8 cellular contexts compared by ENCODE assay signal in the genomic region with DNA sequence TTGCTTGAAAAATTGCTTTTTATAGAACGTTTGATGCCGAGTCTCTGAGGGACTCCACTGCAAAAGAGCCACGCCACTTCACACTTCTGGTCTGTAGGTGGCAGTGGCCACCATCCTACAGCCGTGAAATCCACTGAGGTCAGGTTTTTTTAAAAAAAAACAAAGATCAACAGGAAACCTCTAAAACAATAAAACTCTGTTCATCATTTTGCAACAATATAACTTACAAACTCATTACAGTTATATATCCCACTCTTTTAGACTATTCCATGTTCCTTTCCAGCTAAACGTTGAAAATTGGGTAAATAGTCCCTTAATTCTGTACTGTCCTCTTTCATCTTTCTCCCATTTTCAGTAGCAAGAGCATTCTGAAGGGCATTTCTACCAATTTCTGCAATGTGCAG.
DNase-seq lines count a peak whose midpoint lies in the region; ATAC-seq and TF ChIP-seq lines count a peak whose summit lies in the region.

No MANE protein-coding gene starts in this region.

- no peaks in the 10 kb centered on the region for H3K36me3 ChIP-seq in Caco-2 (ENCODE audit: control insufficient read depth, insufficient read depth, low read length)
- H3K36me3 ChIP-seq in thoracic aorta: no peaks in the 10 kb centered on the region

- CTCF ChIA-PET in Caco-2 (lab: Charles Lee): interaction anchor here (1.0 kb wide), 1 partner anchor 124 kb away, joined by 5 read pairs; no protein-coding TSS in a partner anchor

- no peak overlapping the region for H3K4me3 ChIP-seq in Caco-2 (ENCODE audit: low read depth, low read length)
- H3K4me3 ChIP-seq in thoracic aorta: no peak overlapping the region

- no TSS peak for BruUV-seq in Caco-2 (replicated peaks; lab: Mats Ljungman, UMichigan)

- H3K9me3 Mint-ChIP-seq in Caco-2 (ENCODE audit: unreplicated experiment): no peaks in the 10 kb centered on the region

- H3K36me3 Mint-ChIP-seq in Caco-2 (ENCODE audit: insufficient read depth, unreplicated experiment): no peaks in the 10 kb centered on the region

- no peak overlapping the region for H3K27ac Mint-ChIP-seq in Caco-2 (ENCODE audit: unreplicated experiment)

- peaks cover 8% of the 10 kb centered on the region for H3K27me3 Mint-ChIP-seq in Caco-2 (ENCODE audit: insufficient read depth, unreplicated experiment)

- ATAC-seq in GM19023 (IDR thresholded peaks at IDR 0.05; ENCODE audit: unreplicated experiment): peak; percentile 78
- peak; percentile 95 for ATAC-seq in HG03159 (IDR thresholded peaks at IDR 0.05; ENCODE audit: unreplicated experiment)
- no peak for ATAC-seq in thoracic aorta (ENCODE audit: insufficient number of reproducible peaks, low FRiP score, low read depth)

- TF ChIP-seq CTCF in Caco-2 (IDR thresholded peaks at IDR 0.05; ENCODE audit: insufficient read depth in 1 of 2, low read depth in 1 of 2, low read length in 1 of 2, severe bottlenecking in 1 of 2, unreplicated experiment in 1 of 2): peak; percentile 74 to 83
- peak; percentile 19 for TF ChIP-seq CTCF in thoracic aorta (IDR thresholded peaks at IDR 0.05)

- H3K4me3 Mint-ChIP-seq in Caco-2 (ENCODE audit: unreplicated experiment): no peak overlapping the region

- intact Hi-C loops in Caco-2 (cut with micrococcal nuclease; ENCODE audit: unreplicated experiment): loop anchor here (1.0 to 10.0 kb wide), 5 partner anchors 122 to 665 kb away; a partner anchor contains a TSS

- H3K4me1 ChIP-seq in Caco-2 (no peaks in the 10 kb centered on the region), thoracic aorta (ENCODE audit: control insufficient read depth in 1 of 2, low read depth in 2 of 2) (no peaks in the 10 kb centered on the region)

- H3K27ac ChIP-seq in thoracic aorta: no peak overlapping the region

- H3K9me3 ChIP-seq in Caco-2 (no peaks in the 10 kb centered on the region), thoracic aorta (no peaks in the 10 kb centered on the region)

- POLR2A ChIA-PET in Caco-2 (lab: Charles Lee): no interaction called here

- DNase-seq in Caco-2: peak in 1 of 2 experiments; percentile 49
- peak; percentile 44 for DNase-seq in NCI-H2227 treated with DMSO at 0.1 percent for 48 hours (lab: John Stamatoyannopoulos, UW)
- peak in 39 of 58 donors; percentile 2 to 63 (median 11) for DNase-seq in anterior cingulate cortex (lab: John Stamatoyannopoulos, UW)
- peak; percentile 79 for DNase-seq in inferior parietal cortex (ENCODE audit: extremely low spot score)
- DNase-seq in thoracic aorta (ENCODE audit: low spot score): no peak
- DNase-seq in stimulated activated CD4-positive, alpha-beta T cell treated with anti-CD3 and anti-CD28 coated beads, Interleukin-4, amount 100 ng/mL, for 24 hours: no peak

- H3K27me3 ChIP-seq in Caco-2 (replicated peaks; ENCODE audit: control insufficient read depth, insufficient read depth, low read length) (no peaks in the 10 kb centered on the region), thoracic aorta (replicated peaks; ENCODE audit: insufficient read depth) (no peaks in the 10 kb centered on the region)

- no peaks in the 10 kb centered on the region for H3K4me1 Mint-ChIP-seq in Caco-2 (ENCODE audit: low read depth, unreplicated experiment)

Comparison
In these comparisons a context has a peak if more than half of its experiments do, and no peak if none do; other contexts are left out.
1. DNase-seq: peak in NCI-H2227 treated with DMSO at 0.1 percent for 48 hours (single experiment), anterior cingulate cortex (39 of 58) and inferior parietal cortex (single experiment); none in thoracic aorta (single experiment) and stimulated activated CD4-positive, alpha-beta T cell treated with anti-CD3 and anti-CD28 coated beads, Interleukin-4, amount 100 ng/mL, for 24 hours (single experiment).